1 cellular context compared by ENCODE assay signal in genomic region chr16:11067697-11068141, GRCh38.
TF ChIP-seq lines count a peak whose summit lies in the region.

No MANE protein-coding gene starts in this region.

TF ChIP-seq in HepG2, 621 proteins besides CTCF, POLR2A, EP300 and RAD21 (continues in another document):
- TF ChIP-seq LBX2 (CRISPR knock-in tag; IDR thresholded peaks at IDR 0.05; ENCODE audit: borderline replicate concordance) = no peak
- TF ChIP-seq ZNF280B (CRISPR knock-in tag; IDR thresholded peaks at IDR 0.05; ENCODE audit: borderline replicate concordance) = peak; percentile 64; the same call in 1 of the 2 replicates
- no peak for TF ChIP-seq NR3C1 (CRISPR knock-in tag; IDR thresholded peaks at IDR 0.05)
- TF ChIP-seq ZNF292 (CRISPR knock-in tag; IDR thresholded peaks at IDR 0.05; ENCODE audit: borderline replicate concordance, low read depth) = 0 out of 2 replicates have a peak, but pooled peaks have one; percentile 78
- no peak for TF ChIP-seq ZNF501 (CRISPR knock-in tag; IDR thresholded peaks at IDR 0.05)
- TF ChIP-seq GABPB1 (CRISPR knock-in tag; IDR thresholded peaks at IDR 0.05) = 0 out of 2 replicates have a peak, but pooled peaks have one; percentile 19
- no peak for TF ChIP-seq KIAA2018 (CRISPR knock-in tag; IDR thresholded peaks at IDR 0.05; ENCODE audit: borderline replicate concordance)
- no peak for TF ChIP-seq FOXO4 (CRISPR knock-in tag; conservative IDR thresholded peaks at IDR 0.05)
- TF ChIP-seq ZNF354B (CRISPR knock-in tag; IDR thresholded peaks at IDR 0.05) = no peak
- peak; percentile 92 for TF ChIP-seq HNF1A (IDR thresholded peaks at IDR 0.05; ENCODE audit: low read depth)
- TF ChIP-seq HNF1A (CRISPR knock-in tag; IDR thresholded peaks at IDR 0.05; ENCODE audit: borderline replicate concordance) = peak; percentile 88
- TF ChIP-seq ZNF687 (CRISPR knock-in tag; IDR thresholded peaks at IDR 0.05) = peak; percentile 52
- peak; percentile 40; the same call in 1 of the 2 replicates for TF ChIP-seq RXRB (CRISPR knock-in tag; IDR thresholded peaks at IDR 0.05; ENCODE audit: borderline replicate concordance)
- no peak for TF ChIP-seq ATF3 (CRISPR knock-in tag; IDR thresholded peaks at IDR 0.05)
- TF ChIP-seq TBX2 (CRISPR knock-in tag; IDR thresholded peaks at IDR 0.05; ENCODE audit: borderline replicate concordance) = peak; percentile 44; the same call in 1 of the 2 replicates
- TF ChIP-seq ZNF761 (CRISPR knock-in tag; conservative IDR thresholded peaks at IDR 0.05) = 0 out of 2 replicates have a peak, but pooled peaks have one; percentile 32
- peak; percentile 75; the same call in 1 of the 2 replicates for TF ChIP-seq ZBTB42 (CRISPR knock-in tag; IDR thresholded peaks at IDR 0.05)
- no peak for TF ChIP-seq ZNF652 (CRISPR knock-in tag; IDR thresholded peaks at IDR 0.05; ENCODE audit: borderline replicate concordance, low read depth)
- TF ChIP-seq CEBPB (IDR thresholded peaks at IDR 0.05; ENCODE audit: borderline replicate concordance, low read depth, low read length) = no peak
- TF ChIP-seq ARNT (IDR thresholded peaks at IDR 0.05) = no peak
- TF ChIP-seq TRIM22 (IDR thresholded peaks at IDR 0.05) = no peak
- no peak for TF ChIP-seq ZNF879 (CRISPR knock-in tag; IDR thresholded peaks at IDR 0.05)
- TF ChIP-seq ARID3A (IDR thresholded peaks at IDR 0.05; ENCODE audit: low read depth, low read length) = no peak
- TF ChIP-seq ZSCAN31 (CRISPR knock-in tag; IDR thresholded peaks at IDR 0.05; ENCODE audit: low read depth) = 0 out of 2 replicates have a peak, but pooled peaks have one; percentile 23
- no peak for TF ChIP-seq MAFF (IDR thresholded peaks at IDR 0.05; ENCODE audit: low read depth, low read length)
- no peak for TF ChIP-seq TBX3 (IDR thresholded peaks at IDR 0.05; ENCODE audit: borderline replicate concordance)
